In the genomic region with DNA sequence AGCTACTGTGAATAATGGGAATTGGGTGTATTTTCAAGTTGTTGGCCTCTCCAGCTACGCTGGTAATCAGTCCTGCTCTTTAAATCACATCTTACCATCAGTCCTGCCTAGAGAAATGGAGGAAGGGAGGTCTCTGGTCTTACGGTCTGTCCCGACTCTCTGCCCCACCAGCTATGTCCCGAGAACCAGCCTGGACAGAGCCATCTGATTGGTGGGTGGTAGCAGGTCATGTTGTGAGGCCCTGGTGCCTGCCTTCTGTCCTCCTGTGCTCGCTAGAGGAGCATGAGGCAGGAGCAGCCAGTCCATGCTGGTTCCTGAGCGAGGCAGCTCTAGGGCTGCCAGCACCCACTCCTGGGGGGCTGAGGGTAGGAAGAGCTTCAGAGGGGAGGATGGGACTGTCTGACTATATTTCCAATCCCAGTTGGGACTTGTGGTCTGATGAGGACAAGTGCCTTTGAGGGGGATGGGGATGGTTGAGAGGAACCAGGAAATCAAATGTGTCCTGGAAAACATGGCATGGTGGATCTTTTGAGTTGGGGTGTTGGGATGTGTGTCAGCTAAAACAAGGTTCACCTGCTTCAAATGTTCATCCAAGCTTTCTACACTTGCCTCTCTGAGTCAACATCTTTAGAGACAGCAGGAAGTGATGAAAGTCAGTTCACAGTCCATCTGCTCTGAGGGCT, we compare ENCODE assay signal across 1 cellular context.
A peak's percentile ranks its signal among the peaks of the same experiment; 100 is the strongest.
TF ChIP-seq lines count a peak whose summit lies in the region.

No MANE protein-coding gene starts in this region.

TF ChIP-seq in K562, 482 proteins besides CTCF, POLR2A, EP300 and RAD21 (continued from another document):
- TF ChIP-seq CEBPG (CRISPR knock-in tag; IDR thresholded peaks at IDR 0.05) (no peak), CEBPG (tag; conservative IDR thresholded peaks at IDR 0.05 in 1 of 2, IDR thresholded peaks at IDR 0.05 in 1 of 2) (peak in 1 of 2 experiments; percentile 29; a peak in 1 of 4 replicates), ZSCAN32 (CRISPR knock-in tag; IDR thresholded peaks at IDR 0.05) (peak; percentile 69)
- TF ChIP-seq, protein P1, sequence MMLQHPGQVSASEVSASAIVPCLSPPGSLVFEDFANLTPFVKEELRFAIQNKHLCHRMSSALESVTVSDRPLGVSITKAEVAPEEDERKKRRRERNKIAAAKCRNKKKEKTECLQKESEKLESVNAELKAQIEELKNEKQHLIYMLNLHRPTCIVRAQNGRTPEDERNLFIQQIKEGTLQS (IDR thresholded peaks at IDR 0.05) = peak; percentile 28; the same call in 1 of the 2 replicates
- TF ChIP-seq, protein P1 (CRISPR knock-in tag; conservative IDR thresholded peaks at IDR 0.05) = no peak
